In genomic region chrX:9789555-9789954, GRCh38 we compare ENCODE assay signal across 1 cellular context.
TF ChIP-seq lines count a peak whose summit lies in the region.

No MANE protein-coding gene starts in this region.

TF ChIP-seq in H1, 55 proteins besides CTCF, POLR2A, EP300 and RAD21:
- TF ChIP-seq TEAD4 (IDR thresholded peaks at IDR 0.05; ENCODE audit: low read depth, low read length) (peak; percentile 89), CTBP2 (IDR thresholded peaks at IDR 0.05; ENCODE audit: borderline replicate concordance, insufficient read depth, insufficient read length, low read length) (peak; percentile 50), GABPA (IDR thresholded peaks at IDR 0.05; ENCODE audit: borderline replicate concordance, insufficient read depth, low read length) (no peak), SIN3A (conservative IDR thresholded peaks at IDR 0.05 in 1 of 2, IDR thresholded peaks at IDR 0.05 in 1 of 2; ENCODE audit: low read depth in 1 of 2, low read length in 2 of 2) (peak; percentile 66 to 97; a peak in 3 of 4 replicates), SP1 (IDR thresholded peaks at IDR 0.05; ENCODE audit: low read depth, low read length) (peak; percentile 60; the same call in 1 of the 2 replicates), TCF12 (IDR thresholded peaks at IDR 0.05; ENCODE audit: low read depth, low read length) (0 out of 2 replicates have a peak, but pooled peaks have one; percentile 56)
TF ChIP-seq in H1: peak in this region for 5.
